In the genomic region with DNA sequence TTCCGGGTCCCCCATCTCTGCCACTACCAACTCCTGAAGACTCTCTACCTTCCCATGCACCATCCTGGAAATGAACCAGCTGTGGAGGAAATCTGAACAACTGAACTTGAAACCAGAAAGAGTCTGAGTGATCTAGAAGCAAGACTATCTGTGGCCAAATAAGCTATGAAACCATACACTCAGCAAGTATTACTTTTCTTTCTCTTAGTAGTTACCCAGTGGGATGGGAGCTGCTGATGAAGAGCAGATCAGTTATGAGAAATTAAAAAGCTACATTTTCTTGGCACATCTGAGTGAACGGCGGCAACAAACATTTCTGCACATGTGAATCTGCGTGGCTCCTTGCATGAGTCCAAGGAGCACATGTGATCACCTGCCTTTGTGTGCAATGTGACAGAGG, we compare ENCODE assay signal across 17 cellular contexts. TPM values are rescaled to one million over a fixed set of nuclear protein-coding genes. Genes with fewer than 3 reads are reported as not detected.
DNase-seq lines count a peak whose midpoint lies in the region; ATAC-seq and TF ChIP-seq lines count a peak whose summit lies in the region.
"Had no signal": no experiment of that assay in that cellular context is flagged by ENCODE, and none has a peak within 500 bp of the region (broad histone marks: within the 10 kb centered on the region; RNA-seq: fewer than 3 reads in every experiment).

No MANE protein-coding gene starts in this region.

- H2AFZ ChIP-seq in MM.1S (ENCODE audit: low read length), result no peak overlapping the region
- H2AFZ ChIP-seq: GM23248 had no signal

- no peaks in the 10 kb centered on the region for H3K9me2 ChIP-seq in MM.1S (replicated peaks; ENCODE audit: insufficient read depth, low read length)

- H3K9me3 ChIP-seq in MM.1S (replicated peaks; ENCODE audit: insufficient read depth, low read length), result no peaks in the 10 kb centered on the region

- peak overlapping the region; percentile 48; the same call in 1 of the 2 replicates for H3K27ac ChIP-seq in MM.1S (ENCODE audit: low read length)
- H3K27ac ChIP-seq: GM23248 had no signal

- no peaks in the 10 kb centered on the region for H3K36me3 Mint-ChIP-seq in activated T-helper 17 cell treated with anti-CD3 and anti-CD28 coated beads, Interleukin-2, amount 50 U/mL, for 72 hours (ENCODE audit: low read depth)
- H3K36me3 Mint-ChIP-seq: CD4-positive, alpha-beta memory T cell had no signal

- H3K27me3 Mint-ChIP-seq in activated T-helper 17 cell treated with anti-CD3 and anti-CD28 coated beads, Interleukin-2, amount 50 U/mL, for 72 hours, result peaks cover 24% of the 10 kb centered on the region

- no peak overlapping the region for H3K4me3 Mint-ChIP-seq in activated T-helper 17 cell treated with anti-CD3 and anti-CD28 coated beads, Interleukin-2, amount 50 U/mL, for 72 hours
- H3K4me3 Mint-ChIP-seq: CD4-positive, alpha-beta memory T cell had no signal

- H3K9ac ChIP-seq in MM.1S (ENCODE audit: low read length), result no peak overlapping the region; the same call in 1 of the 2 replicates
- H3K9ac ChIP-seq: GM23248 had no signal

- TF ChIP-seq CTCF in GM12865 (IDR thresholded peaks at IDR 0.05; ENCODE audit: insufficient read depth, low read depth, low read length, missing control alignments), result no peak
- TF ChIP-seq CTCF in MM.1S (IDR thresholded peaks at IDR 0.05; ENCODE audit: low read length), result no peak

- H3K36me3 ChIP-seq in MM.1S (replicated peaks; ENCODE audit: insufficient read depth, low read length), result no peaks in the 10 kb centered on the region

- ATAC-seq in GM18498 (IDR thresholded peaks at IDR 0.05; ENCODE audit: unreplicated experiment) (peak; percentile 44), HG02885 (IDR thresholded peaks at IDR 0.05; ENCODE audit: poor library complexity, unreplicated experiment) (no peak)
- ATAC-seq in activated T-helper 17 cell treated with anti-CD3 and anti-CD28 coated beads, Interleukin-2, amount 50 U/mL, for 72 hours (replicated peaks), result peak; percentile 54

- H3K4me1 ChIP-seq in MM.1S (ENCODE audit: low read length), result peaks cover 26% of the 10 kb centered on the region

- DNase-seq in GM12865 (ENCODE audit: low read depth), result peak; percentile 26
- DNase-seq in MM.1S, result peak; percentile 88
- no peak for DNase-seq in SK-N-DZ (ENCODE audit: low spot score)
- DNase-seq in SHP77 treated with DMSO at 0.1 percent for 48 hours (lab: John Stamatoyannopoulos, UW), result no peak
- DNase-seq: C1 segment of cervical spinal cord; Calu3; CD4-positive, alpha-beta memory T cell; COR-L47; DMS53; DMS79 treated with DMSO at 0.1 percent for 48 hours; GF-D8; GM23248; H7; HCEC 1CT had no signal

- H3F3A ChIP-seq in MM.1S (ENCODE audit: insufficient read depth, low read length), result peaks cover 19% of the 10 kb centered on the region

- no peak overlapping the region for H3K27ac Mint-ChIP-seq in activated T-helper 17 cell treated with anti-CD3 and anti-CD28 coated beads, Interleukin-2, amount 50 U/mL, for 72 hours
- H3K27ac Mint-ChIP-seq: CD4-positive, alpha-beta memory T cell had no signal

- H3K4me1 Mint-ChIP-seq in activated T-helper 17 cell treated with anti-CD3 and anti-CD28 coated beads, Interleukin-2, amount 50 U/mL, for 72 hours, result no peaks in the 10 kb centered on the region
- H3K4me1 Mint-ChIP-seq: CD4-positive, alpha-beta memory T cell had no signal

- H3K4me2 ChIP-seq in MM.1S (ENCODE audit: low read depth, low read length), result peak overlapping the region; percentile 33

- H3K27me3 ChIP-seq in MM.1S (replicated peaks; ENCODE audit: insufficient read depth, low read length), result no peaks in the 10 kb centered on the region

- H3K79me2 ChIP-seq in MM.1S (ENCODE audit: low read length), result no peaks in the 10 kb centered on the region

- no peak overlapping the region for H3K4me3 ChIP-seq in GM12865 (ENCODE audit: low read depth, low read length)
- 0 out of 2 replicates have a peak overlapping the region, but pooled peaks have one; percentile 1 for H3K4me3 ChIP-seq in MM.1S (ENCODE audit: low read length)
- H3K4me3 ChIP-seq: GM23248 had no signal

- H3K9me3 Mint-ChIP-seq in activated T-helper 17 cell treated with anti-CD3 and anti-CD28 coated beads, Interleukin-2, amount 50 U/mL, for 72 hours, result no peaks in the 10 kb centered on the region

- H4K20me1 ChIP-seq in MM.1S (ENCODE audit: insufficient read depth, low read length), result no peaks in the 10 kb centered on the region

RNA-seq across cellular contexts. Expression of a gene that starts 31.6 kb away (rescaled TPM):
- 10 to 100 TPM; 32.7 to 33.9 TPM for total RNA-seq in activated T-helper 17 cell treated with anti-CD3 and anti-CD28 coated beads, Interleukin-2, amount 50 U/mL, for 72 hours
- 44.6 and 49.8 TPM in 2 replicates for polyA plus RNA-seq in SK-N-DZ (2014; cell fraction: cytosol; rRNA removed)
- polyA plus RNA-seq in SK-N-DZ (2014; cell fraction: nucleus; rRNA removed), result 48.2 and 61.3 TPM in 2 replicates

Comparison
In these comparisons a context has a peak if more than half of its experiments do, and no peak if none do; other contexts are left out.
1. DNase-seq: peak in GM12865 (single experiment) and MM.1S (single experiment); none in SK-N-DZ (single experiment) and SHP77 treated with DMSO at 0.1 percent for 48 hours (single experiment).